8 cellular contexts compared by ENCODE assay signal in genomic region chrX:123731987-123732678, GRCh38. TPM values are rescaled to one million over a fixed set of nuclear protein-coding genes. Genes with fewer than 3 reads are reported as not detected.
DNase-seq lines count a peak whose midpoint lies in the region; ATAC-seq, FAIRE-seq and TF ChIP-seq lines count a peak whose summit lies in the region.

No MANE protein-coding gene starts in this region.

- H3K27me3 ChIP-seq in iPS-18a (ENCODE audit: control insufficient read depth, insufficient read depth, low read length): no peaks in the 10 kb centered on the region
- H3K27me3 ChIP-seq in small intestine (ENCODE audit: control insufficient read depth in 2 of 2, insufficient read depth in 2 of 2, low read length in 2 of 2): no peaks in the 10 kb centered on the region

- H3K9ac ChIP-seq in iPS-18a (ENCODE audit: low read length): peak overlapping the region; percentile 87

- DNase-seq in EH (ENCODE audit: low read depth) (peak; percentile 31), M059J (ENCODE audit: low read depth) (peak; percentile 54), astrocyte of the cerebellum (ENCODE audit: low read depth) (no peak), small intestine (peak; percentile 44), T-helper 9 cell (no peak), NCI-H1930 (lab: John Stamatoyannopoulos, UW) (no peak)

- WGBS in small intestine, 3 donors: 0 to 44% (median 8%) methylated on average over 40 to 43 of the region's 43 CpGs

- no peaks in the 10 kb centered on the region for H3K36me3 ChIP-seq in iPS-18a (ENCODE audit: control insufficient read depth, low read depth, low read length)
- no peaks in the 10 kb centered on the region for H3K36me3 ChIP-seq in small intestine (ENCODE audit: control insufficient read depth in 2 of 2, insufficient read depth in 2 of 2, low read length in 2 of 2)

- no peak for TF ChIP-seq CTCF in astrocyte of the cerebellum (IDR thresholded peaks at IDR 0.05; ENCODE audit: low read depth, low read length, missing control alignments)

- H3K4me3 ChIP-seq in astrocyte of the cerebellum (ENCODE audit: low read depth, low read length) (peak overlapping the region; percentile 78), iPS-18a (ENCODE audit: low read length) (peak overlapping the region; percentile 90), small intestine (ENCODE audit: low read depth in 1 of 2, low read length in 2 of 2) (peak overlapping the region; percentile 71 to 74)

- H3K4me1 ChIP-seq in iPS-18a (ENCODE audit: control insufficient read depth, low read depth, low read length) (no peaks in the 10 kb centered on the region), small intestine (ENCODE audit: control insufficient read depth in 2 of 2, insufficient read depth in 1 of 2, low read depth in 1 of 2, low read length in 1 of 2) (no peaks in the 10 kb centered on the region)

- in situ Hi-C loops in astrocyte of the cerebellum (cut with HindIII; ENCODE audit: low sequenced_read_pairs): no loop called here

- H3K9me3 ChIP-seq in iPS-18a (ENCODE audit: control insufficient read depth, low read depth, low read length) (peaks cover 12% of the 10 kb centered on the region), small intestine (ENCODE audit: control insufficient read depth, low read depth) (no peaks in the 10 kb centered on the region)

- peak; percentile 22 for ATAC-seq in GM21526 (IDR thresholded peaks at IDR 0.05; ENCODE audit: low FRiP score, unreplicated experiment)

- H3K27ac ChIP-seq in iPS-18a (ENCODE audit: low read length) (peak overlapping the region; percentile 47), small intestine (ENCODE audit: low read depth in 1 of 2, low read length in 1 of 2) (peak overlapping the region; percentile 50 to 81)

- FAIRE-seq in small intestine (lab: Jason Lieb, UNC): no peak

RNA-seq across cellular contexts. Expression of gene THOC2, which starts 0.7 kb away (rescaled TPM):
- total RNA-seq in M059J (2014; rRNA removed; shearing (Covaris generic)): 64.6 and 111 TPM in 2 replicates
- 10 to 100 TPM; 30.5 to 83.0 (median 79.4) TPM for polyA plus RNA-seq in small intestine

Comparison
In these comparisons a context has a peak if more than half of its experiments do, and no peak if none do; other contexts are left out.
1. DNase-seq: peak in EH (single experiment), M059J (single experiment) and small intestine (single experiment); none in astrocyte of the cerebellum (single experiment), T-helper 9 cell (single experiment) and NCI-H1930 (0 of 2).
2. Peak in every context shown above with its lines, with median percentiles within 50 percentile points of each other: H3K4me3 ChIP-seq.